Comparison of ENCODE assay signal across 8 cellular contexts in the genomic region with DNA sequence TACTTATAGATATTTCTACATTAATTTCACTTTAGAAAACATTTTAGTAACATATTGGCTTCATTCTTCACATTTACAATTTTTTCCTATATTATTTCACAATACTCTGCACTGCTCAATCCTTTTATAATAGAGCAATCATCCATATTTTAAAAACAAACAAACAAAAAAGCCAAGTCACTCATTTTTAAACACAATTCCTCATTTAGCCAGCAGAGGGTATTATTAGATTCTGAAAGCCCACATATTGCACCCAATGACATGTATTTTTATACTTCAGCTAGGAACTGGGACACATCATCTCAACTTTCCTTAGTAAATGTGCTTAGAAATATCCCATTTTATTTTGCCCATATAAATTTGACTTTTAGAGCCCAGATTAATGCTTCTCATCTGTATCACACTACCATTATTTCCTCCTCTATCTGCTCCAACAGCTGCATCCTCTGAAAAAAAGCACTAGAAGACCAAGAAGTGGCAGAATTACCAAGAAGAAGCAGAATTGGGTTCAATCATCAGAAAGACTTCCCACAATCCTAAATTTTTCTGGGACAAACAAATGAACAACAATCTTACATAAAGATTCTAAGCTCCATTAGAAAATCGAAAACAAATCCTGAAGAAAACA. TPM values are rescaled to one million over a fixed set of nuclear protein-coding genes. Genes with fewer than 3 reads are reported as not detected.
DNase-seq lines count a peak whose midpoint lies in the region; ATAC-seq and TF ChIP-seq lines count a peak whose summit lies in the region.

No MANE protein-coding gene starts in this region.

- H3K27ac ChIP-seq in AG04450 (ENCODE audit: low read depth, low read length) (no peak overlapping the region), Peyer's patch (no peak overlapping the region), psoas muscle (peak overlapping the region; percentile 91)

- H3K36me3 ChIP-seq in Peyer's patch (no peaks in the 10 kb centered on the region), psoas muscle (ENCODE audit: insufficient read depth in 1 of 2, low read depth in 1 of 2) (no peaks in the 10 kb centered on the region)

- no peaks in the 10 kb centered on the region for H3K4me1 ChIP-seq in Peyer's patch
- H3K4me1 ChIP-seq in psoas muscle = peaks cover 21% of the 10 kb centered on the region

- H3K9me3 ChIP-seq in AG04450 (ENCODE audit: control insufficient read depth, insufficient read depth, low read length) (no peaks in the 10 kb centered on the region), Peyer's patch (no peaks in the 10 kb centered on the region), psoas muscle (no peaks in the 10 kb centered on the region)

- intact Hi-C loops in psoas muscle (cut with DNase I) = loop anchor here in 1 of 2 donors (2.0 kb wide), 1 partner anchor 112 kb away; no protein-coding TSS in a partner anchor

- no peak for DNase-seq in AG04450 (ENCODE audit: low read depth, low spot score)
- DNase-seq in Peyer's patch = no peak
- peak; percentile 63 for DNase-seq in fibroblast of peridontal ligament (ENCODE audit: extremely low read depth)
- no peak for DNase-seq in psoas muscle
- no peak for DNase-seq in OCI-M2 (lab: John Stamatoyannopoulos, UW; ENCODE audit: unreplicated experiment)
- no peak for DNase-seq in effector CD8-positive, alpha-beta T cell (lab: John Stamatoyannopoulos, UW)

- peak; percentile 58 for TF ChIP-seq CTCF in AG04450 (IDR thresholded peaks at IDR 0.05; ENCODE audit: low read depth, low read length)
- TF ChIP-seq CTCF in Peyer's patch (IDR thresholded peaks at IDR 0.05) = peak in 5 of 6 experiments; percentile 23 to 41 (median 37)
- TF ChIP-seq CTCF in psoas muscle (IDR thresholded peaks at IDR 0.05) = peak; percentile 63

- 83 to 95% (median 93%) methylated on average over 1 of the region's 1 CpG for WGBS in psoas muscle, 3 donors

- ATAC-seq in GM18868 (IDR thresholded peaks at IDR 0.05; ENCODE audit: unreplicated experiment) (peak; percentile 44), psoas muscle (peak; percentile 45 to 67 (median 52)), HG02798 (IDR thresholded peaks at IDR 0.05; ENCODE audit: poor library complexity, unreplicated experiment) (no peak)

- CTCF ChIA-PET in AG04450 (lab: Charles Lee) = interaction anchor here (0.9 to 5.6 kb wide), 7 partner anchors 31 to 146 kb away, joined by 3 to 87 read pairs (median 3); a partner anchor contains a TSS

- H3K4me3 ChIP-seq in AG04450 (ENCODE audit: low read depth, low read length) = no peak overlapping the region
- H3K4me3 ChIP-seq in Peyer's patch = no peak overlapping the region
- peak overlapping the region; percentile 63 for H3K4me3 ChIP-seq in psoas muscle

- TF ChIP-seq POLR2A in Peyer's patch (IDR thresholded peaks at IDR 0.05) = no peak

- H3K27me3 ChIP-seq in AG04450 (ENCODE audit: control insufficient read depth, insufficient read depth, low read length) (no peaks in the 10 kb centered on the region), Peyer's patch (no peaks in the 10 kb centered on the region), psoas muscle (ENCODE audit: insufficient read depth in 3 of 3, low read length in 2 of 3) (no peaks in the 10 kb centered on the region)

- POLR2A ChIA-PET in AG04450 (lab: Yijun Ruan, JAX) = interaction anchor here (0.6 kb wide), 1 partner anchor 49 kb away, joined by 3 read pairs; no protein-coding TSS in a partner anchor

RNA-seq across cellular contexts. Expression of a gene that starts 29.5 kb away (rescaled TPM):
- 0.21 and 0.26 TPM in 2 replicates for polyA plus RNA-seq in AG04450 (2011; rRNA removed)
- 0.56 TPM in 1 of 2 replicates, not detected in the other for polyA minus RNA-seq in AG04450 (2011; rRNA and poly(A)+ RNA removed)
- total RNA-seq in Peyer's patch = 1 to 10 TPM in 1 of 4 donors, under 1 TPM in 2, not detected in 1; 0.47 to 3.3 (median 0.80) TPM
- 10 to 100 TPM; 28.1 to 66.2 (median 46.5) TPM for total RNA-seq in psoas muscle
- polyA plus RNA-seq in psoas muscle = 1 to 10 TPM in 2 of 3 donors, under 1 TPM in 1; 0.85 to 5.2 (median 1.9) TPM

Comparison
In these comparisons a context has a peak if more than half of its experiments do, and no peak if none do; other contexts are left out.
1. RNA of a gene that starts 29.5 kb away (total RNA-seq): 28.1 to 66.2 TPM in psoas muscle; 0.47 to 3.3 TPM in Peyer's patch; every median in the first group is over 4 times any median in the second.
2. Peak in every context shown above with its lines, with median percentiles within 50 percentile points of each other: CTCF ChIP-seq.